ENCODE assay signal across 1 cellular context in genomic region chr5:32734822-32735378, GRCh38.
TF ChIP-seq lines count a peak whose summit lies in the region.

No MANE protein-coding gene starts in this region.

TF ChIP-seq in WTC11, 78 proteins besides CTCF, POLR2A, EP300 and RAD21 (continued from another document):
- no peak for TF ChIP-seq AFF4 (CRISPR knock-in tag; IDR thresholded peaks at IDR 0.05; ENCODE audit: borderline replicate concordance)
